Comparison of ENCODE assay signal across 18 cellular contexts in genomic region chr1:56531624-56532358, GRCh38. TPM values are rescaled to one million over a fixed set of nuclear protein-coding genes. Genes with fewer than 3 reads are reported as not detected.
"Had no signal": no experiment of that assay in that cellular context is flagged by ENCODE, and none has a peak within 500 bp of the region (broad histone marks: within the 10 kb centered on the region; RNA-seq: fewer than 3 reads in every experiment).

No MANE protein-coding gene starts in this region.

- ATAC-seq: effector memory CD8-positive, alpha-beta T cell; gastroesophageal sphincter; stimulated activated effector memory CD8-positive, alpha-beta T cell treated with anti-CD3 and anti-CD28 coated beads, Interleukin-12 subunit alpha, Interleukin-12 subunit beta, amount 100 ng/mL, for 72 hours had no signal

- FAIRE-seq: small intestine had no signal

- H3K4me3 Mint-ChIP-seq: activated CD4-positive, alpha-beta memory T cell treated with anti-CD3 and anti-CD28 coated beads for 36 hours; activated naive CD8-positive, alpha-beta T cell; brain; effector memory CD8-positive, alpha-beta T cell; naive B cell; stimulated activated effector memory CD8-positive, alpha-beta T cell treated with anti-CD3 and anti-CD28 coated beads, Interleukin-12 subunit alpha, Interleukin-12 subunit beta, amount 100 ng/mL, for 72 hours had no signal

- H3K9me3 ChIP-seq: gastroesophageal sphincter, tibial nerve had no signal

- H3K27me3 Mint-ChIP-seq: activated CD4-positive, alpha-beta memory T cell treated with anti-CD3 and anti-CD28 coated beads for 36 hours; brain; naive B cell had no signal

- H3K36me3 Mint-ChIP-seq: activated CD4-positive, alpha-beta memory T cell treated with anti-CD3 and anti-CD28 coated beads for 36 hours; activated naive CD8-positive, alpha-beta T cell; naive B cell; stimulated activated effector memory CD8-positive, alpha-beta T cell treated with anti-CD3 and anti-CD28 coated beads, Interleukin-12 subunit alpha, Interleukin-12 subunit beta, amount 100 ng/mL, for 72 hours had no signal

- H3K27ac ChIP-seq: epithelial cell of prostate, gastroesophageal sphincter, parathyroid adenoma had no signal

- H2AFZ ChIP-seq: parathyroid adenoma had no signal

- H3K4me1 Mint-ChIP-seq: stimulated activated effector memory CD8-positive, alpha-beta T cell treated with anti-CD3 and anti-CD28 coated beads, Interleukin-12 subunit alpha, Interleukin-12 subunit beta, amount 100 ng/mL, for 72 hours had no signal

- H3K27ac Mint-ChIP-seq: activated CD4-positive, alpha-beta memory T cell treated with anti-CD3 and anti-CD28 coated beads for 36 hours; activated naive CD8-positive, alpha-beta T cell; brain; effector memory CD8-positive, alpha-beta T cell; naive B cell; stimulated activated effector memory CD8-positive, alpha-beta T cell treated with anti-CD3 and anti-CD28 coated beads, Interleukin-12 subunit alpha, Interleukin-12 subunit beta, amount 100 ng/mL, for 72 hours had no signal

- H3K4me3 ChIP-seq: gastroesophageal sphincter, tibial nerve had no signal

- DNase-seq: activated CD4-positive, alpha-beta memory T cell treated with anti-CD3 and anti-CD28 coated beads for 36 hours; activated CD4-positive, alpha-beta T cell treated with anti-CD3 and anti-CD28 coated beads for 1 hour; activated gamma-delta T cell; activated T-cell treated with anti-CD3 and anti-CD28 coated beads, Interleukin-2, amount 50 U/mL, for 48 hours; amygdala; effector memory CD8-positive, alpha-beta T cell; kidney glomerular epithelial cell; naive B cell; retina; T-helper 9 cell had no signal

- H3K27me3 ChIP-seq: gastroesophageal sphincter, tibial nerve had no signal

- H3K9me3 Mint-ChIP-seq: activated CD4-positive, alpha-beta memory T cell treated with anti-CD3 and anti-CD28 coated beads for 36 hours; naive B cell; stimulated activated effector memory CD8-positive, alpha-beta T cell treated with anti-CD3 and anti-CD28 coated beads, Interleukin-12 subunit alpha, Interleukin-12 subunit beta, amount 100 ng/mL, for 72 hours had no signal

- H3K9ac ChIP-seq: parathyroid adenoma had no signal

RNA-seq across cellular contexts. Expression of gene PLPP3, which starts 47.6 kb away (rescaled TPM):
- total RNA-seq: activated CD4-positive, alpha-beta memory T cell treated with anti-CD3 and anti-CD28 coated beads for 36 hours had no signal
